ENCODE assay signal across 16 cellular contexts in genomic region chr3:71564361-71564760, GRCh38. TPM values are rescaled to one million over a fixed set of nuclear protein-coding genes. Genes with fewer than 3 reads are reported as not detected.
DNase-seq lines count a peak whose midpoint lies in the region; ATAC-seq and TF ChIP-seq lines count a peak whose summit lies in the region.
"Had no signal": no experiment of that assay in that cellular context is flagged by ENCODE, and none has a peak within 500 bp of the region (broad histone marks: within the 10 kb centered on the region; RNA-seq: fewer than 3 reads in every experiment).

No MANE protein-coding gene starts in this region.

- no peaks in the 10 kb centered on the region for H3K27me3 ChIP-seq in osteoblast (ENCODE audit: insufficient read depth, low read length)
- H3K27me3 ChIP-seq: right lobe of liver, upper lobe of left lung had no signal

- no peaks in the 10 kb centered on the region for H3K9me2 ChIP-seq in OCI-LY7 (ENCODE audit: insufficient read depth, low read length)

- ATAC-seq in GM18909 (IDR thresholded peaks at IDR 0.05; ENCODE audit: poor library complexity, unreplicated experiment) (peak; percentile 47), HG02840 (IDR thresholded peaks at IDR 0.05; ENCODE audit: low FRiP score, unreplicated experiment) (peak; percentile 32), SK-N-SH treated with all-trans-retinoic acid at 6 μM for 48 hours (no peak)
- ATAC-seq: right lobe of liver had no signal

- BruUV-seq in OCI-LY7 (replicated peaks; lab: Mats Ljungman, UMichigan), result TSS peak; percentile 98

- H3K4me1 ChIP-seq in OCI-LY7 (ENCODE audit: insufficient read depth, low read length, poor library complexity, severe bottlenecking) (peaks cover 84% of the 10 kb centered on the region), osteoblast (ENCODE audit: insufficient read depth, low read length) (peaks cover 7% of the 10 kb centered on the region)
- H3K4me1 ChIP-seq: right lobe of liver had no signal

- H3K9me3 ChIP-seq in OCI-LY7 (ENCODE audit: low read length), result peaks cover 7% of the 10 kb centered on the region; the same call in 1 of the 2 replicates
- H3K9me3 ChIP-seq in osteoblast (ENCODE audit: low read depth, low read length), result no peaks in the 10 kb centered on the region
- H3K9me3 ChIP-seq: right lobe of liver, upper lobe of left lung had no signal

- no peaks in the 10 kb centered on the region for H3K27me3 Mint-ChIP-seq in progenitor cell of endocrine pancreas
- H3K27me3 Mint-ChIP-seq: activated naive CD8-positive, alpha-beta T cell had no signal

- POLR2A ChIA-PET in OCI-LY7 (lab: Charles Lee), result interaction anchor here (0.8 to 5.4 kb wide), 13 partner anchors 10 to 122 kb away, joined by 3 to 55 read pairs (median 6); no protein-coding TSS in a partner anchor

- DNase-seq in OCI-LY7 (ENCODE audit: low spot score) (peak; percentile 85), progenitor cell of endocrine pancreas (ENCODE audit: low spot score, unreplicated experiment) (no peak), osteoblast (ENCODE audit: insufficient read length, low spot score, missing footprints) (no peak), activated gamma-delta T cell (lab: John Stamatoyannopoulos, UW) (no peak)
- DNase-seq: activated CD4-positive, alpha-beta T cell treated with anti-CD3 and anti-CD28 coated beads, Interleukin-2, amount 50 U/mL, for 48 hours; head of caudate nucleus; MV-4-11; right lobe of liver; T-helper 1 cell; upper lobe of left lung had no signal

- H3K4me2 ChIP-seq in OCI-LY7 (ENCODE audit: low read length), result peak overlapping the region; percentile 85
- H3K4me2 ChIP-seq in osteoblast (ENCODE audit: insufficient read depth, low read length), result no peak overlapping the region

- CTCF ChIA-PET in OCI-LY7 (lab: Charles Lee; ENCODE audit: unreplicated experiment), result interaction anchor here (0.7 to 0.8 kb wide), 2 partner anchors 21 to 123 kb away, joined by 3 to 4 read pairs; no protein-coding TSS in a partner anchor

- intact Hi-C loops in OCI-LY7 (cut with micrococcal nuclease; ENCODE audit: unreplicated experiment), result loop anchor here (1.0 kb wide), 2 partner anchors 17 to 22 kb away; no protein-coding TSS in a partner anchor

- peak overlapping the region; percentile 98 for H3K27ac ChIP-seq in OCI-LY7 (ENCODE audit: low read depth, low read length, poor library complexity, severe bottlenecking)
- H3K27ac ChIP-seq in osteoblast (ENCODE audit: low read depth, low read length), result no peak overlapping the region
- H3K27ac ChIP-seq: coronary artery, right lobe of liver, upper lobe of left lung had no signal

- no peak overlapping the region; the same call in 1 of the 2 replicates for H2AFZ ChIP-seq in OCI-LY7 (ENCODE audit: low read length)
- H2AFZ ChIP-seq in osteoblast (ENCODE audit: low read length), result no peak overlapping the region

- H3K27ac Mint-ChIP-seq in progenitor cell of endocrine pancreas, result peak overlapping the region; percentile 25
- H3K27ac Mint-ChIP-seq: activated naive CD8-positive, alpha-beta T cell; mesothelial cell of epicardium had no signal

- peaks cover 3% of the 10 kb centered on the region for H3K9me3 Mint-ChIP-seq in progenitor cell of endocrine pancreas (ENCODE audit: low read depth)

- peaks cover 23% of the 10 kb centered on the region for H3K36me3 Mint-ChIP-seq in progenitor cell of endocrine pancreas (ENCODE audit: insufficient read depth)

- peaks cover 31% of the 10 kb centered on the region for H3K4me1 Mint-ChIP-seq in progenitor cell of endocrine pancreas (ENCODE audit: low read depth)

- peaks cover 84% of the 10 kb centered on the region for H3K79me2 ChIP-seq in OCI-LY7 (ENCODE audit: insufficient read depth, low read depth, low read length)
- H3K79me2 ChIP-seq in osteoblast (ENCODE audit: insufficient read depth, low read length), result peaks cover 95% of the 10 kb centered on the region

- no peak overlapping the region for H3K4me3 Mint-ChIP-seq in progenitor cell of endocrine pancreas (ENCODE audit: low read depth)
- H3K4me3 Mint-ChIP-seq: activated naive CD8-positive, alpha-beta T cell; mesothelial cell of epicardium had no signal

- H3K36me3 ChIP-seq in OCI-LY7 (ENCODE audit: insufficient read depth, low read length) (peaks cover 49% of the 10 kb centered on the region), osteoblast (ENCODE audit: insufficient read depth, low read length) (peaks cover 29% of the 10 kb centered on the region)
- H3K36me3 ChIP-seq: right lobe of liver had no signal

- no peaks in the 10 kb centered on the region for H4K20me1 ChIP-seq in OCI-LY7 (ENCODE audit: insufficient read depth, low read length)
- peaks cover 16% of the 10 kb centered on the region for H4K20me1 ChIP-seq in osteoblast (ENCODE audit: insufficient read depth, low read length)

- H3K4me3 ChIP-seq in OCI-LY7 (ENCODE audit: low read depth, low read length, poor library complexity, severe bottlenecking) (peak overlapping the region; percentile 60), osteoblast (ENCODE audit: insufficient read depth, low read length) (no peak overlapping the region)
- H3K4me3 ChIP-seq: coronary artery, right lobe of liver, upper lobe of left lung had no signal

- no peak for TF ChIP-seq CTCF in OCI-LY7 (conservative IDR thresholded peaks at IDR 0.05; ENCODE audit: low read length)
- no peak for TF ChIP-seq CTCF in progenitor cell of endocrine pancreas (IDR thresholded peaks at IDR 0.05; ENCODE audit: unreplicated experiment)
- no peak for TF ChIP-seq CTCF in osteoblast (IDR thresholded peaks at IDR 0.05; ENCODE audit: extremely low read depth, low read depth, low read length)

TF ChIP-seq in SK-N-SH treated with all-trans-retinoic acid at 6 μM for 48 hours, 23 proteins besides CTCF, POLR2A, EP300 and RAD21 (continues in another document):
- TF ChIP-seq SNAI2 (CRISPR knock-in tag; IDR thresholded peaks at IDR 0.05) (no peak), ZNF8 (CRISPR knock-in tag; IDR thresholded peaks at IDR 0.05) (no peak), ZFP3 (CRISPR knock-in tag; IDR thresholded peaks at IDR 0.05) (no peak), CREB5 (CRISPR knock-in tag; IDR thresholded peaks at IDR 0.05; ENCODE audit: low read depth) (no peak), RARB (CRISPR knock-in tag; IDR thresholded peaks at IDR 0.05) (no peak), POU6F1 (CRISPR knock-in tag; IDR thresholded peaks at IDR 0.05; ENCODE audit: borderline replicate concordance, low read depth) (no peak), ZNF70 (CRISPR knock-in tag; IDR thresholded peaks at IDR 0.05) (no peak), PPARA (CRISPR knock-in tag; IDR thresholded peaks at IDR 0.05; ENCODE audit: borderline replicate concordance) (no peak), ESRRG (CRISPR knock-in tag; IDR thresholded peaks at IDR 0.05) (no peak), GLIS3 (CRISPR knock-in tag; IDR thresholded peaks at IDR 0.05) (no peak), ZC3H10 (CRISPR knock-in tag; IDR thresholded peaks at IDR 0.05) (no peak), ISL1 (CRISPR knock-in tag; IDR thresholded peaks at IDR 0.05) (no peak), TSHZ2 (CRISPR knock-in tag; IDR thresholded peaks at IDR 0.05) (no peak), ZFP30 (CRISPR knock-in tag; IDR thresholded peaks at IDR 0.05) (no peak)

RNA-seq across cellular contexts. Expression of gene FOXP1, which starts 19.2 kb away (rescaled TPM):
- total RNA-seq in OCI-LY7 (2014; rRNA removed; shearing (Covaris generic)), result 67.2 and 87.3 TPM in 2 replicates
- total RNA-seq in OCI-LY7 (2022), result 151 and 168 TPM in 2 replicates
- 242 and 252 TPM in 2 replicates for total RNA-seq in progenitor cell of endocrine pancreas
- 195 and 228 TPM in 2 replicates for total RNA-seq in osteoblast
